In genomic region chr12:116244001-116244400, GRCh38 we compare ENCODE assay signal across 10 cellular contexts. TPM values are rescaled to one million over a fixed set of nuclear protein-coding genes. Genes with fewer than 3 reads are reported as not detected.
A peak's percentile ranks its signal among the peaks of the same experiment; 100 is the strongest.
DNase-seq lines count a peak whose midpoint lies in the region; ATAC-seq, FAIRE-seq and TF ChIP-seq lines count a peak whose summit lies in the region.
"Had no signal": no experiment of that assay in that cellular context is flagged by ENCODE, and none has a peak within 500 bp of the region (broad histone marks: within the 10 kb centered on the region; RNA-seq: fewer than 3 reads in every experiment).

No MANE protein-coding gene starts in this region.

- no peak overlapping the region for H3K4me3 Mint-ChIP-seq in astrocyte (ENCODE audit: unreplicated experiment)

- H3K27ac Mint-ChIP-seq in astrocyte (ENCODE audit: unreplicated experiment) = no peak overlapping the region

- H3K27ac ChIP-seq in astrocyte (ENCODE audit: low read depth, low read length) (no peak overlapping the region), muscle layer of duodenum (ENCODE audit: low read length) (peak overlapping the region; percentile 2)

- DNase-seq in AG09319 (ENCODE audit: extremely low read depth, low read depth) (peak; percentile 34), DMS79 treated with DMSO at 0.1 percent for 48 hours (lab: John Stamatoyannopoulos, UW) (peak; percentile 64), astrocyte (ENCODE audit: low read depth) (peak; percentile 29), middle frontal gyrus (ENCODE audit: extremely low spot score, low spot score) (no peak), iPS-NIHi11 (ENCODE audit: low spot score) (no peak)
- DNase-seq: hypothalamus, NCI-H446 treated with DMSO at 0.1 percent for 48 hours had no signal

- FAIRE-seq in astrocyte (lab: Jason Lieb, UNC) = no peak

- no peak overlapping the region for H2AFZ ChIP-seq in astrocyte (ENCODE audit: low read depth, low read length)

- no peaks in the 10 kb centered on the region for H3K27me3 Mint-ChIP-seq in astrocyte (ENCODE audit: low read depth, unreplicated experiment)

- H3K4me3 ChIP-seq in astrocyte (ENCODE audit: insufficient read depth, low read depth, low read length) = no peak overlapping the region
- H3K4me3 ChIP-seq in muscle layer of duodenum (ENCODE audit: low read depth in 1 of 2, low read length in 2 of 2) = no peak overlapping the region

- H3K4me1 ChIP-seq in astrocyte (ENCODE audit: insufficient read depth, low read length) (peaks cover 6% of the 10 kb centered on the region), muscle layer of duodenum (ENCODE audit: control insufficient read depth in 1 of 2, insufficient read depth in 2 of 2, low read length in 2 of 2) (peaks cover 23 to 52% of the 10 kb centered on the region in 2 donors)

- no peak for TF ChIP-seq CTCF in AG09319 (IDR thresholded peaks at IDR 0.05; ENCODE audit: low read depth, low read length)
- TF ChIP-seq CTCF in astrocyte (IDR thresholded peaks at IDR 0.05; ENCODE audit: insufficient read depth, low read depth, low read length) = no peak

- H3K36me3 ChIP-seq in astrocyte (ENCODE audit: insufficient read depth, low read length) = no peaks in the 10 kb centered on the region
- H3K36me3 ChIP-seq in muscle layer of duodenum (ENCODE audit: control insufficient read depth in 1 of 2, insufficient read depth in 2 of 2, low read length in 2 of 2) = no peaks in the 10 kb centered on the region

- H3K27me3 ChIP-seq in astrocyte (ENCODE audit: insufficient read depth, low read length) = no peaks in the 10 kb centered on the region
- H3K27me3 ChIP-seq in muscle layer of duodenum (ENCODE audit: low read depth, low read length) = no peaks in the 10 kb centered on the region

- H3K9ac ChIP-seq in astrocyte (ENCODE audit: low read length) = no peak overlapping the region

- peaks cover 99% of the 10 kb centered on the region for H3K79me2 ChIP-seq in astrocyte (ENCODE audit: insufficient read depth, low read length)

- no peaks in the 10 kb centered on the region for H3K36me3 Mint-ChIP-seq in astrocyte (ENCODE audit: low read depth, unreplicated experiment)

- H3K4me1 Mint-ChIP-seq in astrocyte (ENCODE audit: low read depth, unreplicated experiment) = peaks cover 56% of the 10 kb centered on the region

- peak overlapping the region; percentile 34 for H3K4me2 ChIP-seq in astrocyte (ENCODE audit: low read length)

- H3K9me3 Mint-ChIP-seq in astrocyte (ENCODE audit: unreplicated experiment) = no peaks in the 10 kb centered on the region

- H3K9me3 ChIP-seq in astrocyte (ENCODE audit: insufficient read depth, low read depth, low read length) = no peaks in the 10 kb centered on the region
- H3K9me3 ChIP-seq in muscle layer of duodenum (ENCODE audit: control insufficient read depth in 1 of 2, low read length in 2 of 2) = no peaks in the 10 kb centered on the region

- peaks cover 96% of the 10 kb centered on the region for H4K20me1 ChIP-seq in astrocyte (ENCODE audit: insufficient read depth, low read length)

- ATAC-seq in GM21786 (IDR thresholded peaks at IDR 0.05; ENCODE audit: unreplicated experiment) = no peak
- no peak for ATAC-seq in GM19395 (IDR thresholded peaks at IDR 0.05; ENCODE audit: unreplicated experiment)

RNA-seq across cellular contexts. Expression of gene MED13L, which starts 33.5 kb away (rescaled TPM):
- total RNA-seq in astrocyte = 139 and 153 TPM in 2 replicates

Comparison
In these comparisons a context has a peak if more than half of its experiments do, and no peak if none do; other contexts are left out.
1. DNase-seq: peak in AG09319 (single experiment), DMS79 treated with DMSO at 0.1 percent for 48 hours (single experiment) and astrocyte (single experiment); none in middle frontal gyrus (single experiment) and iPS-NIHi11 (single experiment).